Comparison of ENCODE assay signal across 1 cellular context in genomic region chr18:13530215-13530878, GRCh38.
TF ChIP-seq lines count a peak whose summit lies in the region.

No MANE protein-coding gene starts in this region.

TF ChIP-seq in H1, 55 proteins besides CTCF, POLR2A, EP300 and RAD21 (continued from another document):
- TF ChIP-seq TEAD4 (IDR thresholded peaks at IDR 0.05; ENCODE audit: low read depth, low read length) (no peak), GTF2F1 (IDR thresholded peaks at IDR 0.05; ENCODE audit: borderline replicate concordance, low read depth, low read length) (no peak)
